31 cellular contexts compared by ENCODE assay signal in the genomic region with DNA sequence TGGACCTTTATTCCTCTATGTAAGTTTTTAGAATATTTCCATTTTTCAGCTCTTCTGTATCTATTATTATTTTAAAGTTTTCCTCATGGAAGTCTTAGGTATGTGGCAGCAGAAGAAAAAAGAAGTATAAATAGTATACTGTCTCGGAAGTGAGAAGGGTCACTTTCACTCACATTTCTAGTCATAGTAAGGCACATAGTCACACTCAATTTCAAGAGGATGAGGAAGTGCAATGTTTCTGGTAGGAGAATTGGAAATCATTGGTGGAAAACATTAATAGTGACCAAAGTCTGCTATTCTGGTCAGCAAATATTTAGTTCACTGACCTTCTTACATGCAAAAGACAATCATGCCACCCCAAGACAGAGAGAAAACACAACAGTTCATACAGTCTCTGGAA.
"Had no signal": no experiment of that assay in that cellular context is flagged by ENCODE, and none has a peak within 500 bp of the region (broad histone marks: within the 10 kb centered on the region; RNA-seq: fewer than 3 reads in every experiment).

No MANE protein-coding gene starts in this region.

- FAIRE-seq: astrocyte, TTC549 had no signal

- H3K4me3 ChIP-seq: adrenal gland, body of pancreas, breast epithelium had no signal

- H3K27me3 ChIP-seq: adrenal gland, body of pancreas, brain microvascular endothelial cell, breast epithelium had no signal

- DNase-seq: activated B cell treated with CpG ODN at 0.5 μM for 24 hours; activated CD4-positive, alpha-beta memory T cell treated with anti-CD3 and anti-CD28 coated beads for 36 hours; activated CD4-positive, alpha-beta T cell treated with anti-CD3 and anti-CD28 coated beads for 4 hours; activated CD4-positive, alpha-beta T cell treated with anti-CD3 and anti-CD28 coated beads, Interleukin-2, amount 10 ng/mL, durations not matched to agents 24 days and 14 days; activated CD4-positive, alpha-beta T cell treated with anti-CD3 and anti-CD28 coated beads, Interleukin-2, amount 50 U/mL, for 1 hour; activated CD4-positive, alpha-beta T cell treated with anti-CD3 and anti-CD28 coated beads, Interleukin-2, amount 50 U/mL, for 4 hours; activated CD4-positive, CD25-positive, alpha-beta regulatory T cell treated with anti-CD3 and anti-CD28 coated beads, Interleukin-2, amount 50 U/mL, for 72 hours; activated CD8-positive, alpha-beta memory T cell treated with anti-CD3 and anti-CD28 coated beads, Interleukin-2, amount 50 U/mL, for 4 hours; activated CD8-positive, alpha-beta T cell treated with anti-CD3 and anti-CD28 coated beads for 36 hours; activated effector memory CD4-positive, alpha-beta T cell treated with anti-CD3 and anti-CD28 coated beads, Interleukin-2, amount 50 U/mL, for 16 hours; activated gamma-delta T cell treated with Interleukin-2 at 50 U/mL for 16 hours; activated naive CD4-positive, alpha-beta T cell; activated naive CD4-positive, alpha-beta T cell treated with anti-CD3 and anti-CD28 coated beads for 36 hours; activated naive CD4-positive, alpha-beta T cell treated with anti-CD3 and anti-CD28 coated beads, Interleukin-2, amount 50 U/mL, for 16 hours; activated naive CD8-positive, alpha-beta T cell treated with anti-CD3 and anti-CD28 coated beads for 36 hours; activated T-cell treated with anti-CD3 and anti-CD28 coated beads for 4 hours; activated T-cell treated with anti-CD3 and anti-CD28 coated beads, Interleukin-2, amount 50 U/mL, for 24 hours; activated T-cell treated with anti-CD3 and anti-CD28 coated beads, Interleukin-2, amount 50 U/mL, for 48 hours; adrenal gland; amniotic stem cell; aorta; body of pancreas; brain microvascular endothelial cell; central memory CD4-positive, alpha-beta T cell; T-helper 1 cell; T-helper 2 cell; T-helper 9 cell had no signal

- H3K27ac ChIP-seq: adrenal gland, body of pancreas, brain microvascular endothelial cell, breast epithelium, VCaP had no signal

- H3K36me3 ChIP-seq: adrenal gland, brain microvascular endothelial cell, breast epithelium had no signal

- H3K4me1 ChIP-seq: breast epithelium had no signal

- H3K9me3 ChIP-seq: adrenal gland, body of pancreas had no signal
